26 cellular contexts compared by ENCODE assay signal in the genomic region with DNA sequence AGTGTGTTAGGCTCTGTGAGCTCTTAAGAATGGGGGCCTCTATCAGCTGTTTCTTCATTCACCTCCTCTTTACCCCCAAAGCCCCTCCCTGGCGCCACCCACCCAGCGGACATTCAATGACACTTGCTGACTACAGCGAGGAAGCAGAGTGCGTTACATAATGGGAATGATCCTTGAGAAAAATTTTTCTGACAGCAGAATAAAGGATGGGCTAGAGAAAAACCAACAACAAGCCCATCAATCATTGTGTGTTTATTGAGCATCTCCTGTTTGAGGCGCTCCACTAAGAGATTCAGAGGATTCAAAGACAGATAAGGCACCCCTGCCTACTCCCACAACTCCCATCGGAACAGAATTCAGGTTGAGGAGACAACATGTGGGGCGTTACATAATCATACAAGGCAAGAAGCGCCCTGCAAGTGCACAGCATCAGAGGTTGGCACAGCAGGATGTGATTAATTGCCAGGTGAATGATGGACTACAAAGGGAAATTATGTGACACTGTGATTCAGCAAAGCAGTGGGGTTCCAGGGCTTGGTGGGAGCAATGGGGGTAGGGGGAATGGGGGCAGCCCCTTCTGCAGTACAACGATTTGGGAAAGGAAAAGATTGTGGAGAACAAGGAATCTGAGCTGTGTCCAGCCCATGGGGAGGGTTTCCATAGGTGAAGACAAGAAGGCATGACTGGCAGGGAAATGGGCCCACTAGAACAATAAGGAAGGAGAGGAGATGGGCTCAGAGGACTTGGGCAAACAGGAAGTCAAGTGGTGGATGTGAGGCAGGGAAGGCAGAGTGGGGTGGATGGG.
DNase-seq lines count a peak whose midpoint lies in the region; ATAC-seq and TF ChIP-seq lines count a peak whose summit lies in the region.
"Had no signal": no experiment of that assay in that cellular context is flagged by ENCODE, and none has a peak within 500 bp of the region (broad histone marks: within the 10 kb centered on the region; RNA-seq: fewer than 3 reads in every experiment).

No MANE protein-coding gene starts in this region.

- no peak overlapping the region for H3K27ac Mint-ChIP-seq in activated CD8-positive, alpha-beta memory T cell treated with anti-CD3 and anti-CD28 coated beads, Interleukin-2, amount 10 ng/mL, durations not matched to agents 7 days and 5 days
- no peak overlapping the region for H3K27ac Mint-ChIP-seq in type B pancreatic cell
- H3K27ac Mint-ChIP-seq: CD8-positive, alpha-beta T cell had no signal

- H3K4me3 Mint-ChIP-seq in activated CD8-positive, alpha-beta memory T cell treated with anti-CD3 and anti-CD28 coated beads, Interleukin-2, amount 10 ng/mL, durations not matched to agents 7 days and 5 days = no peak overlapping the region
- H3K4me3 Mint-ChIP-seq in type B pancreatic cell = no peak overlapping the region
- H3K4me3 Mint-ChIP-seq: CD8-positive, alpha-beta T cell had no signal

- no peaks in the 10 kb centered on the region for H3K36me3 Mint-ChIP-seq in activated CD8-positive, alpha-beta memory T cell treated with anti-CD3 and anti-CD28 coated beads, Interleukin-2, amount 10 ng/mL, durations not matched to agents 7 days and 5 days
- H3K36me3 Mint-ChIP-seq in type B pancreatic cell = no peaks in the 10 kb centered on the region
- H3K36me3 Mint-ChIP-seq: CD8-positive, alpha-beta T cell had no signal

- H3K4me1 Mint-ChIP-seq in activated CD8-positive, alpha-beta memory T cell treated with anti-CD3 and anti-CD28 coated beads, Interleukin-2, amount 10 ng/mL, durations not matched to agents 7 days and 5 days = no peaks in the 10 kb centered on the region
- H3K4me1 Mint-ChIP-seq in type B pancreatic cell (ENCODE audit: unreplicated experiment) = no peaks in the 10 kb centered on the region

- CTCF ChIA-PET in activated CD8-positive, alpha-beta memory T cell treated with anti-CD3 and anti-CD28 coated beads, Interleukin-2, amount 10 ng/mL, durations not matched to agents 7 days and 5 days (lab: Charles Lee) = no interaction called here

- no peak for TF ChIP-seq CTCF in type B pancreatic cell (conservative IDR thresholded peaks at IDR 0.05)

- ATAC-seq in activated CD8-positive, alpha-beta memory T cell treated with anti-CD3 and anti-CD28 coated beads, Interleukin-2, amount 10 ng/mL, durations not matched to agents 7 days and 5 days = no peak
- ATAC-seq in HG03095 (IDR thresholded peaks at IDR 0.05; ENCODE audit: unreplicated experiment) (no peak), GM21528 (IDR thresholded peaks at IDR 0.05; ENCODE audit: low FRiP score, unreplicated experiment) (no peak)
- ATAC-seq: A549; CD8-positive, alpha-beta T cell; HCT116; HepG2; PC-3 had no signal

- peak overlapping the region; percentile 70 for H3K27ac ChIP-seq in caudate nucleus (ENCODE audit: low read depth, low read length)
- H3K27ac ChIP-seq: A549 had no signal

- H3K27me3 Mint-ChIP-seq in activated CD8-positive, alpha-beta memory T cell treated with anti-CD3 and anti-CD28 coated beads, Interleukin-2, amount 10 ng/mL, durations not matched to agents 7 days and 5 days = peaks cover 13% of the 10 kb centered on the region
- peaks cover 26% of the 10 kb centered on the region for H3K27me3 Mint-ChIP-seq in type B pancreatic cell

- no peaks in the 10 kb centered on the region for H3K9me3 Mint-ChIP-seq in activated CD8-positive, alpha-beta memory T cell treated with anti-CD3 and anti-CD28 coated beads, Interleukin-2, amount 10 ng/mL, durations not matched to agents 7 days and 5 days (ENCODE audit: low read depth)
- H3K9me3 Mint-ChIP-seq in type B pancreatic cell = no peaks in the 10 kb centered on the region

- peak; percentile 23 for DNase-seq in activated CD8-positive, alpha-beta memory T cell treated with anti-CD3 and anti-CD28 coated beads, Interleukin-2, amount 10 ng/mL, durations not matched to agents 7 days and 5 days
- DNase-seq in caudate nucleus (lab: John Stamatoyannopoulos, UW) = peak in 22 of 61 donors; percentile 6 to 80 (median 28)
- DNase-seq in mesenteric fat pad (ENCODE audit: low spot score) = peak; percentile 64
- peak; percentile 31 for DNase-seq in type B pancreatic cell (ENCODE audit: extremely low spot score, unreplicated experiment)
- DNase-seq in HT-29 (ENCODE audit: low spot score) = no peak
- DNase-seq: Caco-2; DMS 273 treated with DMSO at 0.1 percent for 48 hours; DMS79; EL; GF-D8; Karpas-422; NCI-H1092; NCI-H1417 treated with DMSO at 0.1 percent for 48 hours; NCI-H187; NCI-H2081 treated with DMSO at 0.1 percent for 48 hours; NCI-H524 treated with DMSO at 0.1 percent for 48 hours; NCI-H774; NK-92 treated with Interleukin-12 subunit alpha and Interleukin-12 subunit beta, amount 100 ng/mL, for 24 hours; PC-3; SK-N-SH had no signal
